In the genomic region with DNA sequence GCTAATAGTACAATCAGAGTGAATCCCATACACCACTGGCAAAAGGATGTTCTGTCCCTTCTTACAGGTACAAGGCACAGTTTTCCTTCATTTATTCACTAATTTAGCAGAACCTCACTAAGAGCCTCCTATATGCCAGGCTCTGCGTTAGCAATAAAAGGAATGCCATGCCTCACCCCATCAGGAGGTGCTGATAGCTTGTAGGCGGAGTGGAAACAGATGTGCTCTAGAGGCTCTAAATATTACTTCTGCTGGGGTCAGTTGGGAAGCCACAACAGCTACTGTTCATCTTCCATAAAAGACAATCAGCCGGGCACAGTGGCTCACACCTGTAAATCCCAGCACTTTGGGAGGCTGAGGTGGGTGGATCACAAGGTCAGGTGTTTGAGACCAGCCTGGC, we compare ENCODE assay signal across 26 cellular contexts.
"Had no signal": no experiment of that assay in that cellular context is flagged by ENCODE, and none has a peak within 500 bp of the region (broad histone marks: within the 10 kb centered on the region; RNA-seq: fewer than 3 reads in every experiment).

No MANE protein-coding gene starts in this region.

- H3K9me3 ChIP-seq: body of pancreas, esophagus muscularis mucosa, gastrocnemius medialis had no signal

- H3K4me3 ChIP-seq: body of pancreas, esophagus muscularis mucosa, gastrocnemius medialis had no signal

- H3K27ac ChIP-seq: body of pancreas, esophagus muscularis mucosa, foreskin keratinocyte, gastrocnemius medialis had no signal

- H3K4me1 ChIP-seq: body of pancreas, foreskin keratinocyte, gastrocnemius medialis had no signal

- DNase-seq: activated CD4-positive, alpha-beta memory T cell treated with anti-CD3 and anti-CD28 coated beads for 36 hours; activated CD4-positive, alpha-beta T cell treated with anti-CD3 and anti-CD28 coated beads for 36 hours; activated CD4-positive, alpha-beta T cell treated with anti-CD3 and anti-CD28 coated beads, Interleukin-2, amount 10 ng/mL, durations not matched to agents 24 days and 14 days; activated CD4-positive, CD25-positive, alpha-beta regulatory T cell; activated CD4-positive, CD25-positive, alpha-beta regulatory T cell treated with anti-CD3 and anti-CD28 coated beads, Interleukin-2, amount 50 U/mL, for 72 hours; activated CD8-positive, alpha-beta memory T cell treated with anti-CD3 and anti-CD28 coated beads, Interleukin-2, amount 10 ng/mL, durations not matched to agents 7 days and 5 days; activated CD8-positive, alpha-beta memory T cell treated with anti-CD3 and anti-CD28 coated beads, Interleukin-2, amount 50 U/mL, for 4 hours; activated CD8-positive, alpha-beta T cell treated with anti-CD3 and anti-CD28 coated beads, Interleukin-2, amount 10 ng/mL, durations not matched to agents 7 days and 5 days; activated effector memory CD4-positive, alpha-beta T cell treated with anti-CD3 and anti-CD28 coated beads, Interleukin-2, amount 50 U/mL, for 16 hours; activated naive CD4-positive, alpha-beta T cell treated with anti-CD3 and anti-CD28 coated beads, Interleukin-2, amount 10 ng/mL, durations not matched to agents 7 days and 5 days; activated T-cell treated with anti-CD3 and anti-CD28 coated beads, Interleukin-2, amount 50 U/mL, for 1 hour; activated T-cell treated with anti-CD3 and anti-CD28 coated beads, Interleukin-2, amount 50 U/mL, for 48 hours; amniotic stem cell; anterior cingulate cortex; body of pancreas; cortex of kidney; dermis blood vessel endothelial cell; effector CD4-positive, alpha-beta T cell; effector memory CD8-positive, alpha-beta T cell; erythroblast; foreskin keratinocyte; gastrocnemius medialis; glutamatergic neuron; SW 1271; T-helper 2 cell had no signal

- H3K27me3 ChIP-seq: body of pancreas, esophagus muscularis mucosa, foreskin keratinocyte, gastrocnemius medialis had no signal

- ATAC-seq: activated CD4-positive, alpha-beta T cell treated with anti-CD3 and anti-CD28 coated beads for 36 hours; activated CD8-positive, alpha-beta memory T cell treated with anti-CD3 and anti-CD28 coated beads, Interleukin-2, amount 10 ng/mL, durations not matched to agents 7 days and 5 days; activated CD8-positive, alpha-beta T cell treated with anti-CD3 and anti-CD28 coated beads, Interleukin-2, amount 10 ng/mL, durations not matched to agents 7 days and 5 days; body of pancreas; effector memory CD8-positive, alpha-beta T cell; foreskin keratinocyte; gastrocnemius medialis had no signal
